Comparison of ENCODE assay signal across 14 cellular contexts in the genomic region with DNA sequence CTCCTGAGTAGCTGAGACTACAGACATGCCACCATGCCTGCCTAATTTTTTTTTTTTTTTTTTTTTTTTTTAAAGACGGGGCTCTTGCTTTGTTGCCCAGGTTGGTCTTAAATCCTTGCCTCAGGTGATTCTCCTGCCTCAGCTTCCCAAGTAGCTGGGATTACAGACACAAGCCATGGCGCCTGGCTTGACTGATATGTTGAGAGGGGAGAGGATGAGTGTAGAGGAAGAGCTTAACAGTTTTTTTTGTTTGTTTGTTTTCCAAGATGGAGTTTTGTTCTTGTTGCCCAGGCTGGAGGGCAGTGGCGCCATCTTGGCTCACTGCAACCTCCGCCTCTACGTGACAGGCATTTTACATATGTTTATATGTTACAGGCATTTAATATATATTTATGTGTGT. TPM values are rescaled to one million over a fixed set of nuclear protein-coding genes. Genes with fewer than 3 reads are reported as not detected.
A peak's percentile ranks its signal among the peaks of the same experiment; 100 is the strongest.
DNase-seq lines count a peak whose midpoint lies in the region; ATAC-seq, FAIRE-seq and TF ChIP-seq lines count a peak whose summit lies in the region.
"Had no signal": no experiment of that assay in that cellular context is flagged by ENCODE, and none has a peak within 500 bp of the region (broad histone marks: within the 10 kb centered on the region; RNA-seq: fewer than 3 reads in every experiment).

No MANE protein-coding gene starts in this region.

- ATAC-seq in activated T-cell treated with anti-CD3 and anti-CD28 coated beads, Interleukin-2, amount 50 U/mL, for 4 hours, result no peak
- ATAC-seq in omental fat pad (ENCODE audit: low FRiP score), result no peak

- H3K27me3 ChIP-seq in ectodermal cell (ENCODE audit: control insufficient read depth, insufficient read depth, low read length, poor library complexity, severe bottlenecking), result no peaks in the 10 kb centered on the region
- no peaks in the 10 kb centered on the region for H3K27me3 ChIP-seq in sigmoid colon
- H3K27me3 ChIP-seq: upper lobe of left lung had no signal

- FAIRE-seq in kidney (lab: Jason Lieb, UNC), result no peak
- FAIRE-seq: bronchial epithelial cell, G401.6 had no signal

- H3K27me3 Mint-ChIP-seq in activated T-cell treated with anti-CD3 and anti-CD28 coated beads, Interleukin-2, amount 50 U/mL, for 4 hours (ENCODE audit: low read depth), result no peaks in the 10 kb centered on the region
- no peaks in the 10 kb centered on the region for H3K27me3 Mint-ChIP-seq in IgD-negative memory B cell

- 87 to 91% methylated on average over 2 to 3 of the region's 5 CpGs for WGBS in ectodermal cell, 2 experiments
- 91 to 94% methylated on average over 5 of the region's 5 CpGs for WGBS in sigmoid colon, 2 donors

- TF ChIP-seq EP300 in sigmoid colon (IDR thresholded peaks at IDR 0.05), result no peak

- H3K4me3 Mint-ChIP-seq in activated T-cell treated with anti-CD3 and anti-CD28 coated beads, Interleukin-2, amount 50 U/mL, for 4 hours, result peak overlapping the region; percentile 66
- peak overlapping the region in 1 of 4 donors; percentile 52 for H3K4me3 Mint-ChIP-seq in IgD-negative memory B cell

- H3K9me3 ChIP-seq in ectodermal cell (ENCODE audit: control insufficient read depth, low read length), result no peaks in the 10 kb centered on the region
- no peaks in the 10 kb centered on the region for H3K9me3 ChIP-seq in sigmoid colon
- no peaks in the 10 kb centered on the region for H3K9me3 ChIP-seq in kidney (ENCODE audit: control insufficient read depth in 1 of 2, low read length in 2 of 2)
- H3K9me3 ChIP-seq: upper lobe of left lung had no signal

- DNase-seq in activated T-cell treated with anti-CD3 and anti-CD28 coated beads, Interleukin-2, amount 50 U/mL, for 4 hours, result no peak
- DNase-seq in activated T-cell treated with anti-CD3 and anti-CD28 coated beads for 4 hours, result no peak
- DNase-seq in sigmoid colon, result no peak
- DNase-seq in kidney, result no peak
- no peak for DNase-seq in omental fat pad (ENCODE audit: low spot score)
- DNase-seq in NCI-H1694 treated with DMSO at 0.1 percent for 48 hours (lab: John Stamatoyannopoulos, UW), result no peak
- DNase-seq: activated CD8-positive, alpha-beta memory T cell treated with anti-CD3 and anti-CD28 coated beads, Interleukin-2, amount 50 U/mL, for 4 hours; NCI-H2029; T-helper 9 cell; upper lobe of left lung had no signal

- peaks cover 19% of the 10 kb centered on the region for H3K36me3 ChIP-seq in ectodermal cell (ENCODE audit: control insufficient read depth, insufficient read depth, low read length)
- H3K36me3 ChIP-seq in sigmoid colon, result peaks cover 0 to 18% (median 4%) of the 10 kb centered on the region in 4 donors
- no peaks in the 10 kb centered on the region for H3K36me3 ChIP-seq in kidney (ENCODE audit: control insufficient read depth in 1 of 2, insufficient read depth in 2 of 2, low read length in 2 of 2)

- TF ChIP-seq CTCF in sigmoid colon (IDR thresholded peaks at IDR 0.05) (no peak), kidney (IDR thresholded peaks at IDR 0.05; ENCODE audit: borderline replicate concordance, extremely low read depth, insufficient read depth) (no peak), omental fat pad (IDR thresholded peaks at IDR 0.05) (no peak)

- H3K9me3 Mint-ChIP-seq in activated T-cell treated with anti-CD3 and anti-CD28 coated beads, Interleukin-2, amount 50 U/mL, for 4 hours, result no peaks in the 10 kb centered on the region
- H3K9me3 Mint-ChIP-seq in IgD-negative memory B cell, result no peaks in the 10 kb centered on the region

- peak overlapping the region; percentile 71 for H3K4me3 ChIP-seq in ectodermal cell (ENCODE audit: insufficient read depth, low read depth, low read length)
- H3K4me3 ChIP-seq in sigmoid colon, result no peak overlapping the region
- no peak overlapping the region for H3K4me3 ChIP-seq in kidney (ENCODE audit: low read length in 2 of 2)

- peaks cover 21% of the 10 kb centered on the region for H3K36me3 Mint-ChIP-seq in activated T-cell treated with anti-CD3 and anti-CD28 coated beads, Interleukin-2, amount 50 U/mL, for 4 hours (ENCODE audit: insufficient read depth)
- peaks cover 7% of the 10 kb centered on the region for H3K36me3 Mint-ChIP-seq in IgD-negative memory B cell

- peaks cover 18% of the 10 kb centered on the region for H3K4me1 ChIP-seq in ectodermal cell (ENCODE audit: control insufficient read depth, insufficient read depth, low read length)
- peaks cover 0 to 69% (median 63%) of the 10 kb centered on the region in 4 donors for H3K4me1 ChIP-seq in sigmoid colon
- H3K4me1 ChIP-seq in kidney (ENCODE audit: control insufficient read depth in 1 of 2, insufficient read depth in 1 of 2, low read depth in 1 of 2, low read length in 2 of 2), result peaks cover 5 to 12% of the 10 kb centered on the region in 2 donors

- no peak for TF ChIP-seq POLR2A in sigmoid colon (IDR thresholded peaks at IDR 0.05)

- peak overlapping the region in 2 of 3 donors; percentile 32 to 53 for H3K27ac Mint-ChIP-seq in IgD-negative memory B cell

- H3K9ac ChIP-seq in kidney (ENCODE audit: low read length in 2 of 2), result no peak overlapping the region

- H3K27ac ChIP-seq in ectodermal cell (ENCODE audit: insufficient read depth, low read depth, low read length, poor library complexity, severe bottlenecking) (no peak overlapping the region), sigmoid colon (peak overlapping the region in 3 of 4 donors; percentile 92 to 95 (median 92)), kidney (ENCODE audit: low read depth in 2 of 2, low read length in 2 of 2) (no peak overlapping the region)

- peaks cover 43% of the 10 kb centered on the region for H3K4me1 Mint-ChIP-seq in activated T-cell treated with anti-CD3 and anti-CD28 coated beads, Interleukin-2, amount 50 U/mL, for 4 hours (ENCODE audit: low read depth)
- peaks cover 19 to 34% (median 21%) of the 10 kb centered on the region in 3 donors for H3K4me1 Mint-ChIP-seq in IgD-negative memory B cell

- intact Hi-C loops in sigmoid colon (cut with DNase I), result no loop called here
- intact Hi-C loops in kidney (cut with DNase I), result no loop called here

RNA-seq across cellular contexts. Expression of a gene that starts 2.5 kb away (rescaled TPM):
- 100 to 1,000 TPM; 261 to 287 (median 273) TPM for total RNA-seq in activated T-cell treated with anti-CD3 and anti-CD28 coated beads, Interleukin-2, amount 50 U/mL, for 4 hours
- 240 TPM for polyA plus RNA-seq in IgD-negative memory B cell
- polyA plus RNA-seq in ectodermal cell (2013, experiment 1 of 4), result 554 TPM
- 571 TPM for polyA plus RNA-seq in ectodermal cell (2013, experiment 2 of 4)
- polyA plus RNA-seq in ectodermal cell (2013, experiment 3 of 4), result 429 TPM
- polyA plus RNA-seq in ectodermal cell (2013, experiment 4 of 4), result 484 TPM
- total RNA-seq in sigmoid colon, result 100 to 1,000 TPM; 148 to 270 (median 220) TPM
- polyA plus RNA-seq in sigmoid colon, result 100 to 1,000 TPM; 262 to 513 (median 358) TPM
- 199 TPM for total RNA-seq in kidney
- 307 TPM for polyA plus RNA-seq in kidney (ENCODE audit: insufficient read depth, low read depth, low replicate concordance)
- total RNA-seq in omental fat pad, result 100 to 1,000 TPM; 111 to 172 (median 141) TPM

RNA-seq across cellular contexts. Expression of a gene that starts 29.8 kb away (rescaled TPM):
- total RNA-seq in activated T-cell treated with anti-CD3 and anti-CD28 coated beads, Interleukin-2, amount 50 U/mL, for 4 hours, result 1 to 10 TPM; 1.8 to 2.2 (median 1.9) TPM
- 0.26 TPM for polyA plus RNA-seq in IgD-negative memory B cell
- polyA plus RNA-seq in ectodermal cell (2013, experiment 1 of 4), result 12.5 TPM
- polyA plus RNA-seq in ectodermal cell (2013, experiment 2 of 4), result 15.5 TPM
- polyA plus RNA-seq in ectodermal cell (2013, experiment 3 of 4), result 7.8 TPM
- 11.8 TPM for polyA plus RNA-seq in ectodermal cell (2013, experiment 4 of 4)
- 10 to 100 TPM; 43.6 to 78.9 (median 67.7) TPM for total RNA-seq in sigmoid colon
- polyA plus RNA-seq in sigmoid colon, result 10 to 100 TPM in 2 of 3 donors, 1 to 10 TPM in 1; 6.9 to 26.6 (median 14.4) TPM
- total RNA-seq in kidney, result 78.6 TPM
- 178 TPM for polyA plus RNA-seq in kidney (ENCODE audit: insufficient read depth, low read depth, low replicate concordance)
- total RNA-seq in omental fat pad, result 100 to 1,000 TPM in 3 of 4 donors, 10 to 100 TPM in 1; 89.0 to 177 (median 156) TPM

Comparison
In these comparisons a context has a peak if more than half of its experiments do, and no peak if none do; other contexts are left out.
1. H3K27ac ChIP-seq: peak in sigmoid colon (3 of 4); none in ectodermal cell (single experiment) and kidney (0 of 2).
2. RNA of a gene that starts 29.8 kb away (total RNA-seq): 89.0 to 177 TPM in omental fat pad, 78.6 TPM in kidney (single experiment) and 43.6 to 78.9 TPM in sigmoid colon; 1.8 to 2.2 TPM in activated T-cell treated with anti-CD3 and anti-CD28 coated beads, Interleukin-2, amount 50 U/mL, for 4 hours; every median in the first group is over 10 times any median in the second.